18 cellular contexts compared by ENCODE assay signal in genomic region chr11:96191752-96192151, GRCh38.
DNase-seq lines count a peak whose midpoint lies in the region; ATAC-seq and TF ChIP-seq lines count a peak whose summit lies in the region.
"Had no signal": no experiment of that assay in that cellular context is flagged by ENCODE, and none has a peak within 500 bp of the region (broad histone marks: within the 10 kb centered on the region; RNA-seq: fewer than 3 reads in every experiment).

No MANE protein-coding gene starts in this region.

- no peak for TF ChIP-seq RAD21 in IMR-90 (IDR thresholded peaks at IDR 0.05; ENCODE audit: low read length)

- no peak overlapping the region for H3K4me3 Mint-ChIP-seq in MCF 10A (ENCODE audit: unreplicated experiment)
- no peak overlapping the region for H3K4me3 Mint-ChIP-seq in stimulated activated memory B cell treated with anti-CD40 and anti-IgM and Interleukin-4, amounts not matched to agents 10 μg/mL and 1 μg/mL and 100 μg/mL, for 72 hours
- H3K4me3 Mint-ChIP-seq: B cell had no signal

- no peak overlapping the region for H4K91ac ChIP-seq in IMR-90 (ENCODE audit: insufficient read depth, low read depth, low read length)

- no peak overlapping the region for H2BK5ac ChIP-seq in IMR-90 (ENCODE audit: low read depth, low read length, poor library complexity, severe bottlenecking)

- no CpG with 5 or more reads among the region's 4 CpGs for WGBS in IMR-90 (ENCODE audit: extremely low coverage in 2 of 2, insufficient read length in 1 of 2), 2 experiments

- H3K14ac ChIP-seq in IMR-90 (replicated peaks; ENCODE audit: low read depth, low read length), result peak overlapping the region; percentile 21; the same call in 1 of the 2 replicates

- H3K4me3 ChIP-seq in breast epithelium (no peak overlapping the region), IMR-90 (ENCODE audit: insufficient read depth, low read depth, low read length) (no peak overlapping the region), cardiac fibroblast (replicated peaks in 1 of 2; ENCODE audit: low read depth in 2 of 2, low read length in 2 of 2) (no peak overlapping the region)
- H3K4me3 ChIP-seq: GM12878, SJCRH30 had no signal

- H4K5ac ChIP-seq in IMR-90 (ENCODE audit: low read depth, low read length), result no peak overlapping the region

- TF ChIP-seq CTCF in MCF 10A (IDR thresholded peaks at IDR 0.05; ENCODE audit: unreplicated experiment) (no peak), breast epithelium (IDR thresholded peaks at IDR 0.05) (no peak), IMR-90 (conservative IDR thresholded peaks at IDR 0.05; ENCODE audit: low read depth, low read length) (no peak), cardiac fibroblast (IDR thresholded peaks at IDR 0.05; ENCODE audit: low read depth, low read length) (no peak)

- H3K18ac ChIP-seq in IMR-90 (ENCODE audit: low read depth, low read length), result no peak overlapping the region

- POLR2A ChIA-PET in MCF 10A (lab: Yijun Ruan, JAX), result interaction anchor here (0.6 kb wide), 1 partner anchor 72 kb away, joined by 3 read pairs; no protein-coding TSS in a partner anchor
- POLR2A ChIA-PET in IMR-90 (lab: Charles Lee; ENCODE audit: unreplicated experiment), result interaction anchor here (0.8 kb wide), 1 partner anchor 22 kb away, joined by 3 read pairs; no protein-coding TSS in a partner anchor

- peaks cover 4% of the 10 kb centered on the region for H3K36me3 Mint-ChIP-seq in MCF 10A (ENCODE audit: insufficient read depth, unreplicated experiment)
- H3K36me3 Mint-ChIP-seq in stimulated activated memory B cell treated with anti-CD40 and anti-IgM and Interleukin-4, amounts not matched to agents 10 μg/mL and 1 μg/mL and 100 μg/mL, for 72 hours, result peaks cover 12% of the 10 kb centered on the region

- H3K27me3 ChIP-seq in breast epithelium (no peaks in the 10 kb centered on the region), IMR-90 (ENCODE audit: control insufficient read depth, insufficient read depth, low read length) (no peaks in the 10 kb centered on the region)
- H3K27me3 ChIP-seq: SJCRH30 had no signal

- dilution Hi-C loops in IMR-90 (cut with HindIII; ENCODE audit: low sequenced_read_pairs, unreplicated experiment), result no loop called here

- BruUV-seq in MCF 10A (replicated peaks; lab: Mats Ljungman, UMichigan), result no TSS peak
- no TSS peak for BruUV-seq in IMR-90 (replicated peaks; lab: Mats Ljungman, UMichigan)

- H3K4me1 Mint-ChIP-seq in MCF 10A (ENCODE audit: insufficient read depth, unreplicated experiment), result peaks cover 42% of the 10 kb centered on the region
- peaks cover 91% of the 10 kb centered on the region for H3K4me1 Mint-ChIP-seq in stimulated activated memory B cell treated with anti-CD40 and anti-IgM and Interleukin-4, amounts not matched to agents 10 μg/mL and 1 μg/mL and 100 μg/mL, for 72 hours

- H4K20me1 ChIP-seq in IMR-90 (ENCODE audit: insufficient read depth, low read length), result no peaks in the 10 kb centered on the region

- no peak overlapping the region for H2BK120ac ChIP-seq in IMR-90 (ENCODE audit: low read depth, low read length)

- no peak overlapping the region for H3K9ac ChIP-seq in IMR-90 (ENCODE audit: low read depth, low read length)

- peak overlapping the region; percentile 50; the same call in 1 of the 2 replicates for H2AK5ac ChIP-seq in IMR-90 (ENCODE audit: low read depth, low read length)

- intact Hi-C loops in MCF 10A (cut with micrococcal nuclease), result no loop called here
- intact Hi-C loops in breast epithelium (cut with DNase I; ENCODE audit: low total_unique reads), result no loop called here
- intact Hi-C loops in IMR-90 (cut with micrococcal nuclease), result no loop called here

- H3K4ac ChIP-seq in IMR-90 (ENCODE audit: low read depth, low read length), result no peak overlapping the region

- peaks cover 11% of the 10 kb centered on the region for H3K9me3 Mint-ChIP-seq in MCF 10A (ENCODE audit: unreplicated experiment)
- no peaks in the 10 kb centered on the region for H3K9me3 Mint-ChIP-seq in stimulated activated memory B cell treated with anti-CD40 and anti-IgM and Interleukin-4, amounts not matched to agents 10 μg/mL and 1 μg/mL and 100 μg/mL, for 72 hours

- H2AFZ ChIP-seq in IMR-90 (replicated peaks; ENCODE audit: low read length, poor library complexity), result no peak overlapping the region

- no peak overlapping the region for H3K23ac ChIP-seq in IMR-90 (ENCODE audit: low read depth, low read length)

- DNase-seq in MCF 10A (ENCODE audit: unreplicated experiment) (no peak), breast epithelium (ENCODE audit: low spot score in 2 of 2) (no peak), IMR-90 (peak; percentile 24), cardiac fibroblast (ENCODE audit: low read depth in 2 of 2) (peak; percentile 38 to 79), HPDE6-E6E7 (ENCODE audit: extremely low spot score) (no peak), SHP77 (lab: John Stamatoyannopoulos, UW) (no peak)
- DNase-seq: GDM1; KBM-7; NCI-H1417 treated with DMSO at 0.1 percent for 48 hours; NCI-H2029; NCI-H2171 treated with DMSO at 0.1 percent for 48 hours; NCI-H446 treated with DMSO at 0.1 percent for 48 hours; NK-92 treated with Interleukin-12 subunit alpha and Interleukin-12 subunit beta, amount 100 ng/mL, for 24 hours; SJCRH30 had no signal

- no peaks in the 10 kb centered on the region for H3K27me3 Mint-ChIP-seq in MCF 10A (ENCODE audit: insufficient read depth, unreplicated experiment)
- H3K27me3 Mint-ChIP-seq in stimulated activated memory B cell treated with anti-CD40 and anti-IgM and Interleukin-4, amounts not matched to agents 10 μg/mL and 1 μg/mL and 100 μg/mL, for 72 hours, result no peaks in the 10 kb centered on the region
- H3K27me3 Mint-ChIP-seq: B cell had no signal

- CTCF ChIA-PET in MCF 10A (lab: Yijun Ruan, JAX), result interaction anchor here (0.6 kb wide), 2 partner anchors 20 to 23 kb away, joined by 3 read pairs; no protein-coding TSS in a partner anchor
- CTCF ChIA-PET in IMR-90 (lab: Yijun Ruan, JAX), result no interaction called here

- H3K56ac ChIP-seq in IMR-90 (ENCODE audit: extremely low read depth, insufficient read depth, low read length), result no peak overlapping the region

- H3K9me1 ChIP-seq in IMR-90 (ENCODE audit: insufficient read depth, low read length), result no peaks in the 10 kb centered on the region; the same call in 1 of the 2 replicates

- H2BK15ac ChIP-seq in IMR-90 (ENCODE audit: low read depth, low read length), result no peak overlapping the region

- no peaks in the 10 kb centered on the region for H3K36me3 ChIP-seq in breast epithelium
- H3K36me3 ChIP-seq in IMR-90 (ENCODE audit: control insufficient read depth, insufficient read depth, low read length), result no peaks in the 10 kb centered on the region
- H3K36me3 ChIP-seq: SJCRH30 had no signal

- TF ChIP-seq POLR2A in breast epithelium (IDR thresholded peaks at IDR 0.05) (no peak), IMR-90 (IDR thresholded peaks at IDR 0.05; ENCODE audit: low read depth, low read length) (no peak)

- H3K79me1 ChIP-seq in IMR-90 (ENCODE audit: low read depth in 1 of 2, low read length in 2 of 2), result peaks cover 24 to 50% of the 10 kb centered on the region in 2 experiments

- in situ Hi-C loops in IMR-90 (cut with MboI; ENCODE audit: low sequenced_read_pairs), result no loop called here

- H4K8ac ChIP-seq in IMR-90 (ENCODE audit: low read depth in 2 of 2, low read length in 2 of 2), result no peak overlapping the region

- H3K27ac Mint-ChIP-seq in MCF 10A (ENCODE audit: low read depth, unreplicated experiment), result peak overlapping the region; percentile 47
- peak overlapping the region; percentile 74 for H3K27ac Mint-ChIP-seq in stimulated activated memory B cell treated with anti-CD40 and anti-IgM and Interleukin-4, amounts not matched to agents 10 μg/mL and 1 μg/mL and 100 μg/mL, for 72 hours
- H3K27ac Mint-ChIP-seq: B cell had no signal

- no peak overlapping the region for H3K4me2 ChIP-seq in IMR-90 (ENCODE audit: low read depth, low read length)

- H2AK9ac ChIP-seq in IMR-90 (replicated peaks; ENCODE audit: low read depth, low read length, poor library complexity), result no peak overlapping the region

- no peak overlapping the region; the same call in 1 of the 2 replicates for H2BK20ac ChIP-seq in IMR-90 (ENCODE audit: low read depth, low read length)

- H3K9me3 ChIP-seq in breast epithelium (no peaks in the 10 kb centered on the region), IMR-90 (ENCODE audit: control insufficient read depth, insufficient read depth, low read length) (no peaks in the 10 kb centered on the region)
- H3K9me3 ChIP-seq: SJCRH30 had no signal

- peak overlapping the region in 1 of 2 donors; percentile 21 for H3K27ac ChIP-seq in breast epithelium
- H3K27ac ChIP-seq in IMR-90 (ENCODE audit: insufficient read depth, low read length), result no peak overlapping the region
- H3K27ac ChIP-seq: SJCRH30 had no signal

- ATAC-seq in IMR-90 (ENCODE audit: low read depth), result no peak
- ATAC-seq in stimulated activated memory B cell treated with anti-CD40 and anti-IgM and Interleukin-4, amounts not matched to agents 10 μg/mL and 1 μg/mL and 100 μg/mL, for 72 hours, result no peak
- ATAC-seq: GM12878, HCT116 had no signal

- H3K4me1 ChIP-seq in breast epithelium, result peaks cover 2 to 24% of the 10 kb centered on the region in 2 donors
- H3K4me1 ChIP-seq in IMR-90 (ENCODE audit: control insufficient read depth, insufficient read depth, low read length), result peaks cover 18% of the 10 kb centered on the region

TF ChIP-seq in IMR-90, 13 proteins besides CTCF, POLR2A, EP300 and RAD21 (continues in another document):
- no peak for TF ChIP-seq SMC3 (IDR thresholded peaks at IDR 0.05; ENCODE audit: low read depth, low read length)
- TF ChIP-seq USF2 (IDR thresholded peaks at IDR 0.05; ENCODE audit: low read depth, low read length), result no peak
- TF ChIP-seq CHD1 (IDR thresholded peaks at IDR 0.05; ENCODE audit: low read depth, low read length), result no peak
- TF ChIP-seq RCOR1 (IDR thresholded peaks at IDR 0.05; ENCODE audit: insufficient replicate concordance, low read length), result no peak
- no peak for TF ChIP-seq FOS (IDR thresholded peaks at IDR 0.05; ENCODE audit: low read depth, low read length)
- TF ChIP-seq MXI1 (IDR thresholded peaks at IDR 0.05; ENCODE audit: borderline replicate concordance, low read depth, low read length), result no peak
- no peak for TF ChIP-seq BHLHE40 (IDR thresholded peaks at IDR 0.05; ENCODE audit: low read depth, low read length)
- no peak for TF ChIP-seq RFX5 (IDR thresholded peaks at IDR 0.05; ENCODE audit: low read depth, low read length)
- no peak for TF ChIP-seq NFE2L2 (IDR thresholded peaks at IDR 0.05; ENCODE audit: low read depth, low read length)

Comparison
In these comparisons a context has a peak if more than half of its experiments do, and no peak if none do; other contexts are left out.
1. DNase-seq: peak in IMR-90 (single experiment) and cardiac fibroblast (2 of 2); none in MCF 10A (single experiment), breast epithelium (0 of 2), HPDE6-E6E7 (single experiment) and SHP77 (0 of 2).